In the genomic region with DNA sequence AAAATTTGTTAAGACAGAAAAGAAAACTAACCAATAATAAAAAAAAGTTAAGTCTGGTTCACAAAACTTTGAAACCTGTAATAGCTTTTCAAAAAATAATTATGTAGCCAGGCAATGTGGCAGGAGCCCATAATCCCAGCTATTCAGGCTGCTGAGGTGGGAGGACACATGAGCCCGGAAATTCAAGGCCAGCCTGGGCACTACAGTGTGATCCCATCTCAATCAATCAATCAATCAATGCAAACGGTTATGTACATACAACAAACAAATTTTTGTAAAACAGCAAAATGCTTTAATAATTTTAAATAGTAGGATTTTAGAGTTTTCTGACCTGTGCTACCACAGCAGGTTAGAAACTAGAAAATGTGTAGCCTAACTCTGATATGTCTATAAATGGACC, we compare ENCODE assay signal across 20 cellular contexts.
DNase-seq lines count a peak whose midpoint lies in the region; ATAC-seq and TF ChIP-seq lines count a peak whose summit lies in the region.
"Had no signal": no experiment of that assay in that cellular context is flagged by ENCODE, and none has a peak within 500 bp of the region (broad histone marks: within the 10 kb centered on the region; RNA-seq: fewer than 3 reads in every experiment).

No MANE protein-coding gene starts in this region.

- no peaks in the 10 kb centered on the region for H3K36me3 Mint-ChIP-seq in chondrocyte (ENCODE audit: low read depth)
- H3K36me3 Mint-ChIP-seq: CD4-positive, CD25-positive, alpha-beta regulatory T cell had no signal

- 74% methylated on average over 2 of the region's 2 CpGs for WGBS in SK-N-SH (ENCODE audit: low lambda C conversion rate)
- 89% methylated on average over 2 of the region's 2 CpGs for WGBS in right cardiac atrium

- CTCF ChIA-PET in SK-N-SH (lab: Yijun Ruan, JAX) = interaction anchor here (1.0 kb wide), 1 partner anchor 584 kb away, joined by 4 read pairs; no protein-coding TSS in a partner anchor

- no peak for TF ChIP-seq EP300 in SK-N-SH (IDR thresholded peaks at IDR 0.05; ENCODE audit: borderline replicate concordance in 1 of 2, low read depth in 1 of 2, low read length in 1 of 2)

- no peak overlapping the region for H3K4me3 Mint-ChIP-seq in chondrocyte (ENCODE audit: unreplicated experiment)

- no peaks in the 10 kb centered on the region for H3K9me3 ChIP-seq in SK-N-SH
- no peaks in the 10 kb centered on the region for H3K9me3 ChIP-seq in OCI-LY3 (ENCODE audit: insufficient read depth, low read length)
- H3K9me3 ChIP-seq in subcutaneous abdominal adipose tissue (ENCODE audit: control insufficient read depth in 5 of 5, low read length in 5 of 5) = no peaks in the 10 kb centered on the region
- H3K9me3 ChIP-seq in right cardiac atrium (ENCODE audit: control insufficient read depth, low read length) = no peaks in the 10 kb centered on the region
- H3K9me3 ChIP-seq in gastrocnemius medialis = no peaks in the 10 kb centered on the region
- H3K9me3 ChIP-seq: SJSA1 had no signal

- peaks cover 31% of the 10 kb centered on the region for H3F3A ChIP-seq in SK-N-SH (replicated peaks; ENCODE audit: insufficient read depth)

- no peak for TF ChIP-seq RAD21 in SK-N-SH (IDR thresholded peaks at IDR 0.05; ENCODE audit: low read length)

- TF ChIP-seq CTCF in SK-N-SH (IDR thresholded peaks at IDR 0.05) = no peak
- no peak for TF ChIP-seq CTCF in OCI-LY3 (IDR thresholded peaks at IDR 0.05; ENCODE audit: low read depth, low read length)
- TF ChIP-seq CTCF in chondrocyte (IDR thresholded peaks at IDR 0.05) = no peak
- no peak for TF ChIP-seq CTCF in gastrocnemius medialis (IDR thresholded peaks at IDR 0.05 in 4 of 5, conservative IDR thresholded peaks at IDR 0.05 in 1 of 5)

- peak overlapping the region in 1 of 2 experiments; percentile 1; a peak in 1 of 4 replicates for H3K27ac ChIP-seq in SK-N-SH (ENCODE audit: low read depth in 2 of 2, low read length in 1 of 2)
- peak overlapping the region; percentile 97 for H3K27ac ChIP-seq in OCI-LY3 (ENCODE audit: low read length)
- H3K27ac ChIP-seq in subcutaneous abdominal adipose tissue (ENCODE audit: low read depth, low read length) = peak overlapping the region; percentile 55
- no peak overlapping the region for H3K27ac ChIP-seq in right cardiac atrium (ENCODE audit: low read length)
- peak overlapping the region in 2 of 4 donors; percentile 76 to 77 for H3K27ac ChIP-seq in gastrocnemius medialis
- H3K27ac ChIP-seq: SJSA1 had no signal

- H3K27ac Mint-ChIP-seq in chondrocyte (ENCODE audit: unreplicated experiment) = peak overlapping the region; percentile 12
- H3K27ac Mint-ChIP-seq: CD4-positive, CD25-positive, alpha-beta regulatory T cell had no signal

- H3K36me3 ChIP-seq in SK-N-SH (replicated peaks in 1 of 2; ENCODE audit: control insufficient read depth in 1 of 2, insufficient read depth in 2 of 2, low read length in 1 of 2) = no peaks in the 10 kb centered on the region
- no peaks in the 10 kb centered on the region for H3K36me3 ChIP-seq in OCI-LY3 (replicated peaks; ENCODE audit: low read depth, low read length)
- no peaks in the 10 kb centered on the region for H3K36me3 ChIP-seq in subcutaneous abdominal adipose tissue (ENCODE audit: control insufficient read depth in 5 of 5, insufficient read depth in 5 of 5, low read length in 5 of 5)
- H3K36me3 ChIP-seq in gastrocnemius medialis = no peaks in the 10 kb centered on the region
- H3K36me3 ChIP-seq: SJSA1 had no signal

- in situ Hi-C loops in gastrocnemius medialis (cut with MboI; ENCODE audit: low sequenced_read_pairs in 4 of 4) = loop anchor here in 1 of 4 donors (25.0 kb wide), 1 partner anchor 112 kb away; no protein-coding TSS in a partner anchor

- no peaks in the 10 kb centered on the region for H3K9me2 ChIP-seq in SK-N-SH

- H3K4me3 ChIP-seq in SK-N-SH (ENCODE audit: low read depth in 2 of 2, low read length in 1 of 2) = no peak overlapping the region
- H3K4me3 ChIP-seq in OCI-LY3 (ENCODE audit: low read length) = peak overlapping the region; percentile 75
- H3K4me3 ChIP-seq in subcutaneous abdominal adipose tissue (ENCODE audit: low read depth in 1 of 5, low read length in 5 of 5) = no peak overlapping the region
- no peak overlapping the region for H3K4me3 ChIP-seq in right cardiac atrium (ENCODE audit: low read length)
- H3K4me3 ChIP-seq in gastrocnemius medialis = no peak overlapping the region
- H3K4me3 ChIP-seq: SJSA1 had no signal

- H3K27me3 ChIP-seq in SK-N-SH (ENCODE audit: insufficient read depth) (no peaks in the 10 kb centered on the region), OCI-LY3 (ENCODE audit: low read depth, low read length) (no peaks in the 10 kb centered on the region), subcutaneous abdominal adipose tissue (ENCODE audit: control insufficient read depth in 5 of 5, insufficient read depth in 4 of 5, low read length in 5 of 5) (no peaks in the 10 kb centered on the region), right cardiac atrium (ENCODE audit: control insufficient read depth, insufficient read depth) (no peaks in the 10 kb centered on the region), gastrocnemius medialis (no peaks in the 10 kb centered on the region)
- H3K27me3 ChIP-seq: SJSA1 had no signal

- no peak for DNase-seq in SK-N-SH
- DNase-seq in chondrocyte (ENCODE audit: low spot score) = no peak
- DNase-seq in right cardiac atrium = no peak
- no peak for DNase-seq in globus pallidus (ENCODE audit: low spot score)
- no peak for DNase-seq in gastrocnemius medialis
- DNase-seq: 8988T; CD4-positive, CD25-positive, alpha-beta regulatory T cell; EL; GF-D8; H7; KG1; NCI-H1092; NCI-H1436; NCI-H187 treated with DMSO at 0.1 percent for 48 hours; NCI-H2107; NK-92 treated with Interleukin-12 subunit alpha and Interleukin-12 subunit beta, amount 100 ng/mL, for 24 hours had no signal

- peaks cover 93% of the 10 kb centered on the region for H3K4me1 Mint-ChIP-seq in chondrocyte (ENCODE audit: low read depth)

- POLR2A ChIA-PET in SK-N-SH (lab: Yijun Ruan, JAX) = no interaction called here

- TF ChIP-seq POLR2A in gastrocnemius medialis (IDR thresholded peaks at IDR 0.05) = no peak

- peaks cover 100% of the 10 kb centered on the region for H4K20me1 ChIP-seq in SK-N-SH (ENCODE audit: insufficient read depth)
- no peaks in the 10 kb centered on the region for H4K20me1 ChIP-seq in OCI-LY3 (ENCODE audit: insufficient read depth, low read length)

- H2AFZ ChIP-seq in SK-N-SH (ENCODE audit: low read depth) (no peak overlapping the region), OCI-LY3 (ENCODE audit: low read depth, low read length) (no peak overlapping the region)

- no peak for ATAC-seq in SK-N-SH treated with all-trans-retinoic acid at 6 μM for 48 hours
- no peak for ATAC-seq in right cardiac atrium
- no peak for ATAC-seq in gastrocnemius medialis

- H3K27me3 Mint-ChIP-seq in chondrocyte (ENCODE audit: low read depth) = no peaks in the 10 kb centered on the region
- H3K27me3 Mint-ChIP-seq: CD4-positive, CD25-positive, alpha-beta regulatory T cell had no signal

- H3K4me1 ChIP-seq in SK-N-SH (ENCODE audit: control insufficient read depth in 1 of 2, insufficient read depth in 2 of 2, low read depth in 1 of 2, low read length in 1 of 2) (peaks cover 19 to 70% of the 10 kb centered on the region in 2 experiments), OCI-LY3 (ENCODE audit: low read length) (peaks cover 73% of the 10 kb centered on the region), subcutaneous abdominal adipose tissue (ENCODE audit: control insufficient read depth in 5 of 5, insufficient read depth in 5 of 5, low read length in 5 of 5) (peaks cover 10 to 59% (median 55%) of the 10 kb centered on the region in 5 donors), right cardiac atrium (ENCODE audit: control insufficient read depth, insufficient read depth, low read length) (peaks cover 5% of the 10 kb centered on the region), gastrocnemius medialis (peaks cover 86 to 89% of the 10 kb centered on the region in 2 donors)

- H3K4me2 ChIP-seq in SK-N-SH = peak overlapping the region; percentile 20; the same call in 1 of the 2 replicates
- H3K4me2 ChIP-seq in OCI-LY3 (ENCODE audit: low read length) = peak overlapping the region; percentile 86

- intact Hi-C loops in right cardiac atrium (cut with DNase I) = no loop called here
- intact Hi-C loops in gastrocnemius medialis (cut with DNase I; ENCODE audit: low total_unique reads) = loop anchor here (10.0 kb wide), 2 partner anchors 120 to 280 kb away; no protein-coding TSS in a partner anchor

- H3K9me3 Mint-ChIP-seq in chondrocyte (ENCODE audit: low read depth) = no peaks in the 10 kb centered on the region
- H3K9me3 Mint-ChIP-seq: CD4-positive, CD25-positive, alpha-beta regulatory T cell had no signal

- H3K9ac ChIP-seq in SK-N-SH (no peak overlapping the region), OCI-LY3 (ENCODE audit: low read length) (peak overlapping the region; percentile 92), subcutaneous abdominal adipose tissue (ENCODE audit: low read length in 5 of 5) (no peak overlapping the region)

- peaks cover 100% of the 10 kb centered on the region for H3K79me2 ChIP-seq in SK-N-SH (ENCODE audit: insufficient read depth)
- H3K79me2 ChIP-seq in OCI-LY3 (ENCODE audit: low read length) = peaks cover 92% of the 10 kb centered on the region

TF ChIP-seq in SK-N-SH, 30 proteins besides CTCF, POLR2A, EP300 and RAD21 (continues in another document):
- TF ChIP-seq MEF2A (IDR thresholded peaks at IDR 0.05; ENCODE audit: borderline replicate concordance, low read depth) = no peak
- TF ChIP-seq TAF1 (IDR thresholded peaks at IDR 0.05; ENCODE audit: borderline replicate concordance, low read depth, low read length) = no peak
- TF ChIP-seq CHD2 (IDR thresholded peaks at IDR 0.05; ENCODE audit: low read length, partially characterized antibody) = no peak
- TF ChIP-seq FOSL2 (IDR thresholded peaks at IDR 0.05; ENCODE audit: borderline replicate concordance, low read depth) = no peak

TF ChIP-seq in SK-N-SH treated with all-trans-retinoic acid at 6 μM for 48 hours, 23 proteins besides CTCF, POLR2A, EP300 and RAD21 (continues in another document):
- TF ChIP-seq ESRRG (CRISPR knock-in tag; IDR thresholded peaks at IDR 0.05) (no peak), ISL1 (CRISPR knock-in tag; IDR thresholded peaks at IDR 0.05) (no peak)
- TF ChIP-seq, protein P1, sequence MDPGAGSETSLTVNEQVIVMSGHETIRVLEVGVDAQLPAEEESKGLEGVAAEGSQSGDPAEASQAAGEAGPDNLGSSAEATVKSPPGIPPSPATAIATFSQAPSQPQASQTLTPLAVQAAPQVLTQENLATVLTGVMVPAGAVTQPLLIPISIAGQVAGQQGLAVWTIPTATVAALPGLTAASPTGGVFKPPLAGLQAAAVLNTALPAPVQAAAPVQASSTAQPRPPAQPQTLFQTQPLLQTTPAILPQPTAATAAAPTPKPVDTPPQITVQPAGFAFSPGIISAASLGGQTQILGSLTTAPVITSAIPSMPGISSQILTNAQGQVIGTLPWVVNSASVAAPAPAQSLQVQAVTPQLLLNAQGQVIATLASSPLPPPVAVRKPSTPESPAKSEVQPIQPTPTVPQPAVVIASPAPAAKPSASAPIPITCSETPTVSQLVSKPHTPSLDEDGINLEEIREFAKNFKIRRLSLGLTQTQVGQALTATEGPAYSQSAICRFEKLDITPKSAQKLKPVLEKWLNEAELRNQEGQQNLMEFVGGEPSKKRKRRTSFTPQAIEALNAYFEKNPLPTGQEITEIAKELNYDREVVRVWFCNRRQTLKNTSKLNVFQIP (CRISPR knock-in tag; IDR thresholded peaks at IDR 0.05; ENCODE audit: borderline replicate concordance, low read depth) = no peak
